ENCODE assay signal across 8 cellular contexts in genomic region chr1:40861227-40862003, GRCh38. TPM values are rescaled to one million over a fixed set of nuclear protein-coding genes. Genes with fewer than 3 reads are reported as not detected.
DNase-seq lines count a peak whose midpoint lies in the region; ATAC-seq and TF ChIP-seq lines count a peak whose summit lies in the region.

No MANE protein-coding gene starts in this region.

- TF ChIP-seq CTCF in A673 (conservative IDR thresholded peaks at IDR 0.05; ENCODE audit: low read depth, low read length) (no peak), RWPE2 (IDR thresholded peaks at IDR 0.05; ENCODE audit: poor library complexity, severe bottlenecking) (no peak), cardiac fibroblast (IDR thresholded peaks at IDR 0.05; ENCODE audit: low read depth, low read length) (peak; percentile 1)

- H3K27ac ChIP-seq in A673 (ENCODE audit: low read depth, low read length, poor library complexity, severe bottlenecking) (no peak overlapping the region), RWPE2 (ENCODE audit: poor library complexity, severe bottlenecking) (peak overlapping the region; percentile 98)

- no peaks in the 10 kb centered on the region for H3K4me1 ChIP-seq in A673 (ENCODE audit: insufficient read depth, low read length, poor library complexity, severe bottlenecking)
- H3K4me1 ChIP-seq in RWPE2 (ENCODE audit: insufficient read depth, poor library complexity, severe bottlenecking) = peaks cover 15% of the 10 kb centered on the region

- ATAC-seq in GM21381 (IDR thresholded peaks at IDR 0.05; ENCODE audit: unreplicated experiment) = peak; percentile 13
- no peak for ATAC-seq in RWPE2 (ENCODE audit: low read depth)

- H3K9me3 ChIP-seq in A673 (ENCODE audit: low read depth, low read length, poor library complexity, severe bottlenecking) (no peaks in the 10 kb centered on the region), RWPE2 (ENCODE audit: severe bottlenecking) (no peaks in the 10 kb centered on the region)

- POLR2A ChIA-PET in A673 (lab: Charles Lee; ENCODE audit: low non-redundant PET) = interaction anchor here (0.6 kb wide), 1 partner anchor 101 kb away, joined by 4 read pairs; no protein-coding TSS in a partner anchor

- intact Hi-C loops in A673 (cut with micrococcal nuclease; ENCODE audit: unreplicated experiment) = no loop called here

- H3K27me3 ChIP-seq in A673 (replicated peaks; ENCODE audit: insufficient read depth, low read depth, low read length, poor library complexity) (peaks cover 6% of the 10 kb centered on the region), RWPE2 (ENCODE audit: insufficient read depth, poor library complexity, severe bottlenecking) (no peaks in the 10 kb centered on the region)

- no peaks in the 10 kb centered on the region for H3K36me3 ChIP-seq in A673 (ENCODE audit: insufficient read depth, low read length, poor library complexity, severe bottlenecking)
- H3K36me3 ChIP-seq in RWPE2 (ENCODE audit: low read depth) = no peaks in the 10 kb centered on the region

- peak; percentile 38 for DNase-seq in A673 (ENCODE audit: low spot score)
- DNase-seq in RWPE2 (ENCODE audit: low spot score) = no peak
- DNase-seq in cardiac fibroblast (ENCODE audit: low read depth in 2 of 2) = peak; percentile 41 to 55
- peak; percentile 76 for DNase-seq in left kidney (ENCODE audit: low read depth, low spot score)
- peak; percentile 18 to 30 for DNase-seq in stimulated activated CD4-positive, alpha-beta T cell treated with anti-CD3 and anti-CD28 coated beads, Interleukin-4, amount 100 ng/mL, for 48 hours (ENCODE audit: low read depth in 2 of 2)
- no peak for DNase-seq in middle frontal gyrus (ENCODE audit: extremely low spot score, low spot score)
- DNase-seq in NCI-H187 treated with DMSO at 0.1 percent for 48 hours (lab: John Stamatoyannopoulos, UW) = no peak

- no TSS peak for BruUV-seq in A673 (replicated peaks; lab: Mats Ljungman, UMichigan)

- CTCF ChIA-PET in A673 (lab: Charles Lee) = interaction anchor here (0.6 kb wide), 1 partner anchor 249 kb away, joined by 3 read pairs; no protein-coding TSS in a partner anchor

- H3K4me3 ChIP-seq in A673 (ENCODE audit: low read depth, low read length, poor library complexity, severe bottlenecking) (peak overlapping the region; percentile 67), RWPE2 (ENCODE audit: severe bottlenecking) (peak overlapping the region; percentile 85), cardiac fibroblast (replicated peaks in 1 of 2; ENCODE audit: low read depth in 2 of 2, low read length in 2 of 2) (peak overlapping the region; percentile 27 to 59)

RNA-seq across cellular contexts. Expression of gene CITED4, which starts 0.7 kb away (rescaled TPM):
- total RNA-seq in A673 (2021) = 1.3 and 1.9 TPM in 2 replicates

Comparison
In these comparisons a context has a peak if more than half of its experiments do, and no peak if none do; other contexts are left out.
1. DNase-seq: peak in A673 (single experiment), cardiac fibroblast (2 of 2), left kidney (single experiment) and stimulated activated CD4-positive, alpha-beta T cell treated with anti-CD3 and anti-CD28 coated beads, Interleukin-4, amount 100 ng/mL, for 48 hours (2 of 2); none in RWPE2 (single experiment), middle frontal gyrus (single experiment) and NCI-H187 treated with DMSO at 0.1 percent for 48 hours (single experiment).
2. Peak in every context shown above with its lines, with median percentiles within 50 percentile points of each other: H3K4me3 ChIP-seq.